In the genomic region with DNA sequence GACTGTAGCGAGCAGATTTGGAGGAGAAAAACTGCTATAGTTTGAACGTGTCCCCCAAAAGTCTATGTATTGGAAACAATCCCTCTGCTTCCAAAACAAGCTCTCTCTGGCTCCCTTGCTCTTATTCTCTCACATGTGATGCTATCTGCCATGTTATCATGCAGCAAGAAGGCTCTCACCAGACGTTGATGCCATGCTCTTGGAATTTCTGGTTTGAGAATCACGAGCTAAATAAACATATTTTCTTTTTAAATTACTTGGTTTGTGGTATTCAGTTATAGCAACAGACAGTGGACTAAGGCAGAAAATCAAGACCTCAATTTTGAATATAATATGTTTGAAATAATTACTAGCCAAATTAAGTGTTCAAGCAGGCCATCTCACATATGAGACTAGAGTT, we compare ENCODE assay signal across 33 cellular contexts. TPM values are rescaled to one million over a fixed set of nuclear protein-coding genes. Genes with fewer than 3 reads are reported as not detected.
"Had no signal": no experiment of that assay in that cellular context is flagged by ENCODE, and none has a peak within 500 bp of the region (broad histone marks: within the 10 kb centered on the region; RNA-seq: fewer than 3 reads in every experiment).

No MANE protein-coding gene starts in this region.

- H3K4me3 ChIP-seq: adrenal gland, ascending aorta, coronary artery, dorsolateral prefrontal cortex, heart right ventricle, left lung, mucosa of descending colon, spleen, tibial nerve had no signal

- DNase-seq: activated CD4-positive, alpha-beta T cell treated with anti-CD3 and anti-CD28 coated beads for 4 hours; activated CD4-positive, alpha-beta T cell treated with anti-CD3 and anti-CD28 coated beads, Interleukin-2, amount 50 U/mL, for 48 hours; activated CD8-positive, alpha-beta memory T cell treated with anti-CD3 and anti-CD28 coated beads for 24 hours; activated effector memory CD4-positive, alpha-beta T cell treated with Interleukin-2 at 50 U/mL for 16 hours; activated naive CD4-positive, alpha-beta T cell treated with anti-CD3 and anti-CD28 coated beads for 36 hours; activated naive CD8-positive, alpha-beta T cell treated with anti-CD3 and anti-CD28 coated beads for 36 hours; adrenal gland; dorsolateral prefrontal cortex; effector memory CD4-positive, alpha-beta T cell; foreskin keratinocyte; kidney glomerular epithelial cell; left lung; mucosa of descending colon; posterior cingulate gyrus; right cardiac atrium; spleen; stimulated activated naive CD4-positive, alpha-beta T cell; T-helper 9 cell had no signal

- ATAC-seq: foreskin keratinocyte, left lung, mucosa of descending colon had no signal

- FAIRE-seq: TTC549 had no signal

- H3K4me1 ChIP-seq: adrenal gland, ascending aorta, foreskin keratinocyte, left lung, tibial nerve had no signal

- H3K27ac ChIP-seq: adrenal gland, ascending aorta, coronary artery, dorsolateral prefrontal cortex, foreskin keratinocyte, left lung, spleen, tibial nerve, VCaP had no signal

- H3K36me3 ChIP-seq: adrenal gland, ascending aorta, heart right ventricle, left lung, spleen, tibial nerve had no signal

- H3K27me3 ChIP-seq: adrenal gland, ascending aorta, foreskin keratinocyte, heart right ventricle, left lung, spleen, tibial nerve had no signal

- H3K9me3 ChIP-seq: adrenal gland, ascending aorta, left lung, mucosa of descending colon, tibial nerve had no signal

RNA-seq across cellular contexts. Expression of gene GNAT3, which starts 17.5 kb away (rescaled TPM):
- total RNA-seq: activated naive CD4-positive, alpha-beta T cell treated with anti-CD3 and anti-CD28 coated beads for 36 hours; activated naive CD8-positive, alpha-beta T cell treated with anti-CD3 and anti-CD28 coated beads for 36 hours; adrenal gland; ascending aorta; dorsolateral prefrontal cortex; epithelial cell of proximal tubule; fibroblast of lung; foreskin keratinocyte; heart right ventricle; left lung; lung microvascular endothelial cell; mesenteric fat pad; mucosa of descending colon; myocyte; natural killer cell treated with Interleukin-12 subunit alpha and Interleukin-12 subunit beta and Interleukin-15 and Interleukin-18, amount 100 ng/mL, for 72 hours; omental fat pad; right cardiac atrium; spleen; temporal lobe; tibial nerve; urinary bladder had no signal
- polyA plus RNA-seq: adrenal gland, fibroblast of lung, foreskin keratinocyte, heart right ventricle, right cardiac atrium, spleen, urinary bladder had no signal
